Comparison of ENCODE assay signal across 8 cellular contexts in the genomic region with DNA sequence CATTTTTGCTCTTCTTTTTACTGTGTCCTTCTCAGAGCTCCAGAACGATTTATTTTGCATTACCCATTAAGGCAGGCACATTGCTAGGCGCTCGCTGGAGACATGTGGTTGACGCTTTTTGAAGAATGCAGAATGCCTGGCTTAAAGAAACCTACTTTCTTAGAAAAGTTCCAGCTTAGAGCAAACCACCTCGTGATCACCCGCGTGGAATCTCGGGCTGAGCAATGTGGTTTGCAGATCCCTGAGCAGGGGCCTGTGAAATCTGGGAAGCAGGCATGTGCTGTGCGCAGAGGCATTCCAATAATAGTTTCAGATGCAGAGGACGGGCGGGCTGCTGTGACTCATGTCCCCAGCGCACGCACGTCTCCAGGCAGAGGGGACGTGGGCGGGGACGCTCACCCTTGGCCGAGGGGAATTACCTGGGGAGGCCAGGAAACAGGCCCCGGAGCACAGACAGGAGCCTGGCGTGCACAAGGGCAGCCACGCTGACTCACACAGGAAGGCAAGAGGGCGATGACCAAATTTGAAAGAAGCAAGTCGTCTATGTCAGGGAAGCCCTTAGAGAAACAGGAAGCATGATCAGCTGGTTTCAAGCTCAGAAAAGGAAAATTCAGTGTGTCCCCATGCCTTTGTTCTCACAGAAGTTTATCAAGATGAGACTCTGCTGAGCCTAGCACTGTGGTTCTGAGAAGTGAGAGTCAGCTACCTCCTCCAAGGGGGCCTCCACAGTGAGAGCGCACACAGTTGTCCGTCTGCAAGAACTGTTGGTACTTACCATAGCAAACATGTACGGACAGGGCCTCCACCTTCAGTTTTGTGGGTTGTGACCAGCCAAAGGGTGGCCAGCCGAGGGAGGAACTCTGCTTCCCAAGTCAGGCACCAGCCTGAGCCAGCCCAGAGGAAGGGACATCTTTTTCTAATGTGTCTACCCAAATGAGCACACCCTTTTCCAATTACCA.
DNase-seq lines count a peak whose midpoint lies in the region; ATAC-seq and TF ChIP-seq lines count a peak whose summit lies in the region.

No MANE protein-coding gene starts in this region.

- H3K27me3 ChIP-seq in ascending aorta, result no peaks in the 10 kb centered on the region

- intact Hi-C loops in ascending aorta (cut with DNase I), result loop anchor here (2.0 to 5.0 kb wide), 4 partner anchors 15 to 147 kb away; no protein-coding TSS in a partner anchor

- no peak for TF ChIP-seq CTCF in AG09319 (IDR thresholded peaks at IDR 0.05; ENCODE audit: low read depth, low read length)
- TF ChIP-seq CTCF in ascending aorta (IDR thresholded peaks at IDR 0.05), result no peak

- peaks cover 0 to 15% of the 10 kb centered on the region in 2 donors for H3K4me1 ChIP-seq in ascending aorta

- ATAC-seq in GM19397 (IDR thresholded peaks at IDR 0.05; ENCODE audit: unreplicated experiment) (peak; percentile 96), HG03469 (IDR thresholded peaks at IDR 0.05; ENCODE audit: unreplicated experiment) (peak; percentile 91)

- H3K27ac ChIP-seq in ascending aorta, result peak overlapping the region; percentile 78 to 91

- H3K36me3 ChIP-seq in ascending aorta, result no peaks in the 10 kb centered on the region

- DNase-seq in AG09319 (ENCODE audit: extremely low read depth, low read depth), result peak; percentile 78
- DNase-seq in T-helper 22 cell (ENCODE audit: low read depth), result peak; percentile 90
- peak; percentile 93 to 97 for DNase-seq in ascending aorta (ENCODE audit: low spot score in 2 of 2)
- peak; percentile 58 for DNase-seq in iPS-NIHi11 (ENCODE audit: low spot score)
- peak; percentile 49 for DNase-seq in smooth muscle cell of the brain vasculature (ENCODE audit: low read depth, low spot score)
- DNase-seq in NCI-H1417 (lab: John Stamatoyannopoulos, UW), result no peak

- H3K4me3 ChIP-seq in ascending aorta, result no peak overlapping the region

- H3K9me3 ChIP-seq in ascending aorta, result no peaks in the 10 kb centered on the region

Comparison
In these comparisons a context has a peak if more than half of its experiments do, and no peak if none do; other contexts are left out.
1. DNase-seq: peak in AG09319 (single experiment), T-helper 22 cell (single experiment), ascending aorta (2 of 2), iPS-NIHi11 (single experiment) and smooth muscle cell of the brain vasculature (single experiment); none in NCI-H1417 (0 of 3).